27 cellular contexts compared by ENCODE assay signal in genomic region chr12:113559466-113559865, GRCh38.
"Had no signal": no experiment of that assay in that cellular context is flagged by ENCODE, and none has a peak within 500 bp of the region (broad histone marks: within the 10 kb centered on the region; RNA-seq: fewer than 3 reads in every experiment).

No MANE protein-coding gene starts in this region.

- H3K4me3 ChIP-seq: stomach, suprapubic skin, testis, thoracic aorta, thyroid gland, tibial artery, tibial nerve, transverse colon, upper lobe of left lung, upper lobe of right lung, uterus, vagina had no signal

- H3K36me3 ChIP-seq: stomach, suprapubic skin, thoracic aorta, thyroid gland, tibial artery, tibial nerve, transverse colon, upper lobe of left lung, upper lobe of right lung, uterus, vagina had no signal

- FAIRE-seq: urothelium cell line had no signal

- H3K27me3 ChIP-seq: testis, thyroid gland, tibial nerve, upper lobe of left lung, uterus, vagina had no signal

- DNase-seq: stimulated activated CD4-positive, alpha-beta T cell treated with anti-CD3 and anti-CD28 coated beads, Interleukin-2, amount 100 ng/mL, for 48 hours; stimulated activated CD4-positive, alpha-beta T cell treated with anti-CD3 and anti-CD28 coated beads, Interleukin-4, amount 100 ng/mL, for 1 hour; stimulated activated CD4-positive, alpha-beta T cell treated with anti-CD3 and anti-CD28 coated beads, Interleukin-4, amount 100 ng/mL, for 24 hours; stimulated activated CD4-positive, alpha-beta T cell treated with anti-CD3 and anti-CD28 coated beads, Interleukin-4, amount 100 ng/mL, for 4 hours; stimulated activated CD8-positive, alpha-beta memory T cell treated with anti-CD3 and anti-CD28 coated beads, Interleukin-4, amount 100 ng/mL, for 48 hours; stimulated activated naive B cell treated with anti-CD40 and anti-IgM and Interleukin-4, amounts not matched to agents 10 μg/mL and 1 μg/mL and 100 μg/mL, for 72 hours; stimulated activated naive CD4-positive, alpha-beta T cell; stimulated activated naive CD4-positive, alpha-beta T cell treated with Interleukin-2 at 50 U/mL for 16 hours; stimulated activated naive CD8-positive, alpha-beta T cell treated with anti-CD3 and anti-CD28 coated beads, Interleukin-15, amount 100 ng/mL, for 72 hours; stimulated activated naive CD8-positive, alpha-beta T cell treated with anti-CD3 and anti-CD28 coated beads, Interleukin-15, Interleukin-2, amounts not matched to agents 100 U/mL and 50 U/mL, for 24 hours; stomach; substantia nigra; testis; thyroid gland; tibial artery; transverse colon; trophoblast cell; upper lobe of left lung; upper lobe of right lung; uterus had no signal

- H3K27ac ChIP-seq: stomach, suprapubic skin, testis, thoracic aorta, thyroid gland, tibial artery, tibial nerve, transverse colon, upper lobe of left lung, upper lobe of right lung, uterus, vagina had no signal

- H3K9me3 ChIP-seq: suprapubic skin, testis, thoracic aorta, thyroid gland, transverse colon, upper lobe of left lung, upper lobe of right lung, uterus, vagina had no signal

- ATAC-seq: stimulated activated effector memory CD8-positive, alpha-beta T cell treated with anti-CD3 and anti-CD28 coated beads, Interleukin-12 subunit alpha, Interleukin-12 subunit beta, amount 100 ng/mL, for 72 hours; stimulated activated memory B cell treated with anti-CD40 and anti-IgM and Interleukin-4, amounts not matched to agents 10 μg/mL and 1 μg/mL and 100 μg/mL, for 72 hours; stimulated activated naive B cell treated with anti-CD40 and anti-IgM and Interleukin-4, amounts not matched to agents 10 μg/mL and 1 μg/mL and 100 μg/mL, for 72 hours; stimulated activated naive CD8-positive, alpha-beta T cell treated with anti-CD3 and anti-CD28 coated beads, Interleukin-15, amount 100 ng/mL, for 72 hours; stimulated activated naive CD8-positive, alpha-beta T cell treated with anti-CD3 and anti-CD28 coated beads, Interleukin-15, Interleukin-2, amounts not matched to agents 100 U/mL and 50 U/mL, for 24 hours; upper lobe of right lung had no signal

- H3K4me1 ChIP-seq: stomach, suprapubic skin, testis, thyroid gland, tibial artery, tibial nerve, transverse colon, upper lobe of left lung, upper lobe of right lung, uterus, vagina had no signal
